Comparison of ENCODE assay signal across 9 cellular contexts in the genomic region with DNA sequence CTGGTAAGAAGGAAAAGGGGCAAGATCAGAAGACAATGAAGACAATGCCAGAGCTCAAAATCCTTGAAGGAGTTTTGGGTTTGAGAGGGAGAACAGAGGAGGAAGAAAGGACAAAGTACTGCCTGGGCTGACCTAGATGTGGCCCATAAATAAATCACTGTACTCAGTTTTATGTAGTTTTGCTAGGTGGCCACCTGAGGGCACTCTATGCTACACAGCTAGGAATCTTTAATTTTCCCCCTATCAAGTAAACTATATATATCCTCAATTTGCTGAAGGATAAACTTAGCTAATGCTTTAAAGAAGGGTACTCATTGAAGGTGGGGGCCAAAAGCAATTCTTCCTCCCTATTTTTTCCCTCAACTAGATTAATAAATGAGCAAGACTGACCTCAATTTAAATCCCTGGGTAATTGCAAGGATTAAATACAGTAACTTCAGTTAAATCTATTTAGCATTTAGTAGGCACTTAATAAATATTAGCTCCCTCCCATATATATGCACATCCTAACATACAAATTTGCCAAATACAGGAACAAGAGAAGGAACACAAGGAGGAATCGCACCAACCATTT.
DNase-seq lines count a peak whose midpoint lies in the region; ATAC-seq and TF ChIP-seq lines count a peak whose summit lies in the region.
"Had no signal": no experiment of that assay in that cellular context is flagged by ENCODE, and none has a peak within 500 bp of the region (broad histone marks: within the 10 kb centered on the region; RNA-seq: fewer than 3 reads in every experiment).

No MANE protein-coding gene starts in this region.

- TF ChIP-seq POLR2A in thyroid gland (IDR thresholded peaks at IDR 0.05), result no peak

- H3K4me3 ChIP-seq in thyroid gland (replicated peaks in 1 of 3), result no peak overlapping the region

- peak in 5 of 6 experiments; percentile 15 to 57 (median 28) for TF ChIP-seq CTCF in thyroid gland (IDR thresholded peaks at IDR 0.05)

- H3K36me3 ChIP-seq in thyroid gland, result no peaks in the 10 kb centered on the region

- WGBS in thyroid gland, 2 donors, result 87 to 88% methylated on average over 1 of the region's 1 CpG

- H3K9me3 ChIP-seq in thyroid gland, result no peaks in the 10 kb centered on the region

- H3K27ac ChIP-seq in thyroid gland, result no peak overlapping the region

- H3K4me1 ChIP-seq in thyroid gland, result peaks cover 0 to 3% of the 10 kb centered on the region in 2 donors

- DNase-seq in DMS53 treated with DMSO at 0.1 percent for 48 hours (lab: John Stamatoyannopoulos, UW; ENCODE audit: unreplicated experiment) (peak; percentile 60), NCI-H345 treated with DMSO at 0.1 percent for 48 hours (lab: John Stamatoyannopoulos, UW; ENCODE audit: unreplicated experiment) (peak; percentile 39), T47D (ENCODE audit: low read depth in 1 of 2, low spot score in 1 of 2) (peak; percentile 3 to 36), left colon (no peak), thyroid gland (peak; percentile 5 to 11), amniotic stem cell (lab: John Stamatoyannopoulos, UW) (no peak)
- DNase-seq: activated T-cell treated with anti-CD3 and anti-CD28 coated beads, Interleukin-2, amount 50 U/mL, for 4 hours had no signal

- ATAC-seq in GM19035 (IDR thresholded peaks at IDR 0.05; ENCODE audit: unreplicated experiment), result peak; percentile 62
- peak; percentile 54 for ATAC-seq in HG03108 (IDR thresholded peaks at IDR 0.05; ENCODE audit: unreplicated experiment)
- ATAC-seq in left colon, result peak; percentile 77

- intact Hi-C loops in left colon (cut with DNase I, micrococcal nuclease), result no loop called here
- intact Hi-C loops in thyroid gland (cut with DNase I), result no loop called here

- no peaks in the 10 kb centered on the region for H3K27me3 ChIP-seq in thyroid gland

- in situ Hi-C loops in T47D (cut with HindIII; ENCODE audit: low pct_unique_long_range_greater_than_20kb, low sequenced_read_pairs), result no loop called here

Comparison
In these comparisons a context has a peak if more than half of its experiments do, and no peak if none do; other contexts are left out.
1. DNase-seq: peak in DMS53 treated with DMSO at 0.1 percent for 48 hours (single experiment), NCI-H345 treated with DMSO at 0.1 percent for 48 hours (single experiment), T47D (2 of 2) and thyroid gland (2 of 2); none in left colon (0 of 2) and amniotic stem cell (single experiment).
2. Peak in every context shown above with its lines, with median percentiles within 50 percentile points of each other: ATAC-seq.